24 cellular contexts compared by ENCODE assay signal in genomic region chr2:189500456-189501160, GRCh38. TPM values are rescaled to one million over a fixed set of nuclear protein-coding genes. Genes with fewer than 3 reads are reported as not detected.
DNase-seq lines count a peak whose midpoint lies in the region; ATAC-seq, FAIRE-seq and TF ChIP-seq lines count a peak whose summit lies in the region.
"Had no signal": no experiment of that assay in that cellular context is flagged by ENCODE, and none has a peak within 500 bp of the region (broad histone marks: within the 10 kb centered on the region; RNA-seq: fewer than 3 reads in every experiment).

No MANE protein-coding gene starts in this region.

- TF ChIP-seq POLR2A in endothelial cell of umbilical vein (IDR thresholded peaks at IDR 0.05; ENCODE audit: low read depth, low read length) (no peak), testis (IDR thresholded peaks at IDR 0.05) (no peak)

- CTCF ChIA-PET in endothelial cell of umbilical vein (lab: Charles Lee): interaction anchor here (0.7 kb wide), 1 partner anchor 132 kb away, joined by 3 read pairs; no protein-coding TSS in a partner anchor
- CTCF ChIA-PET in T-cell (lab: Charles Lee): interaction anchor here in 1 of 2 donors (0.6 kb wide), 2 partner anchors 16 to 844 kb away, joined by 3 to 4 read pairs; no protein-coding TSS in a partner anchor

- H3K27me3 ChIP-seq in endothelial cell of umbilical vein (ENCODE audit: control insufficient read depth in 2 of 2, insufficient read depth in 2 of 2, low read length in 2 of 2) (no peaks in the 10 kb centered on the region), neutrophil (no peaks in the 10 kb centered on the region), testis (no peaks in the 10 kb centered on the region)
- H3K27me3 ChIP-seq: BE2C, Peyer's patch had no signal

- no peak for FAIRE-seq in endothelial cell of umbilical vein (lab: Jason Lieb, UNC)
- FAIRE-seq: D721Med, GM12878 had no signal

- H3K4me3 ChIP-seq in endothelial cell of umbilical vein (replicated peaks in 1 of 3; ENCODE audit: insufficient read depth in 1 of 3, low read depth in 1 of 3, low read length in 3 of 3) (no peak overlapping the region), neutrophil (ENCODE audit: low read depth in 1 of 2, low read length in 1 of 2) (no peak overlapping the region), testis (no peak overlapping the region)
- H3K4me3 ChIP-seq: GM12878, Peyer's patch had no signal

- no peaks in the 10 kb centered on the region for H3K4me1 ChIP-seq in endothelial cell of umbilical vein (ENCODE audit: control insufficient read depth, extremely low read depth, insufficient read depth, low read length)
- peaks cover 29% of the 10 kb centered on the region in 2 experiments for H3K4me1 ChIP-seq in neutrophil (ENCODE audit: control insufficient read depth in 1 of 2, insufficient read depth in 1 of 2, low read depth in 1 of 2, low read length in 1 of 2)
- no peaks in the 10 kb centered on the region for H3K4me1 ChIP-seq in testis
- H3K4me1 ChIP-seq: BE2C, Peyer's patch had no signal

- no peak overlapping the region for H3K4me3 Mint-ChIP-seq in T-cell
- H3K4me3 Mint-ChIP-seq: CD4-positive, alpha-beta T cell; H9 had no signal

- ATAC-seq in T-cell (replicated peaks in 1 of 4): no peak
- ATAC-seq: GM12878, Right ventricle myocardium inferior, SK-N-SH treated with all-trans-retinoic acid at 6 μM for 48 hours had no signal

- H3K9me1 ChIP-seq in endothelial cell of umbilical vein (replicated peaks; ENCODE audit: control insufficient read depth, extremely low read depth, insufficient read depth, low read length): no peaks in the 10 kb centered on the region

- intact Hi-C loops in endothelial cell of umbilical vein (cut with micrococcal nuclease): no loop called here
- intact Hi-C loops in testis (cut with DNase I; ENCODE audit: low total_unique reads): no loop called here

- H3K9me3 ChIP-seq in endothelial cell of umbilical vein (replicated peaks; ENCODE audit: control insufficient read depth, insufficient read depth, low read length): no peaks in the 10 kb centered on the region
- no peaks in the 10 kb centered on the region for H3K9me3 ChIP-seq in neutrophil
- no peaks in the 10 kb centered on the region for H3K9me3 ChIP-seq in testis
- H3K9me3 ChIP-seq: BE2C, Peyer's patch had no signal

- BruUV-seq in endothelial cell of umbilical vein (replicated peaks; lab: Mats Ljungman, UMichigan): no TSS peak

- H3K9ac ChIP-seq in endothelial cell of umbilical vein (replicated peaks; ENCODE audit: extremely low read depth, insufficient read depth, low read length): no peak overlapping the region

- H3K4me1 Mint-ChIP-seq in T-cell: peaks cover 7 to 12% (median 8%) of the 10 kb centered on the region in 3 donors
- H3K4me1 Mint-ChIP-seq: H9 had no signal

- dilution Hi-C loops in endothelial cell of umbilical vein (cut with MboI; ENCODE audit: extremely low pct_ligation_motif_present, low sequenced_read_pairs): no loop called here

- H4K20me1 ChIP-seq in endothelial cell of umbilical vein (replicated peaks; ENCODE audit: control insufficient read depth, extremely low read depth, insufficient read depth, low read length): no peaks in the 10 kb centered on the region

- no peak overlapping the region for H3K27ac Mint-ChIP-seq in T-cell
- H3K27ac Mint-ChIP-seq: CD4-positive, alpha-beta T cell; H9 had no signal

- TF ChIP-seq CTCF in endothelial cell of umbilical vein (IDR thresholded peaks at IDR 0.05; ENCODE audit: extremely low read depth in 1 of 2, insufficient read depth in 1 of 2, low read depth in 1 of 2, low read length in 2 of 2): no peak
- TF ChIP-seq CTCF in neutrophil (IDR thresholded peaks at IDR 0.05): no peak
- no peak for TF ChIP-seq CTCF in testis (IDR thresholded peaks at IDR 0.05)

- H3K27ac ChIP-seq in endothelial cell of umbilical vein (ENCODE audit: insufficient read depth, low read depth, low read length) (no peak overlapping the region), neutrophil (peak overlapping the region; percentile 66), testis (no peak overlapping the region)
- H3K27ac ChIP-seq: HL-60, Peyer's patch had no signal

- no peaks in the 10 kb centered on the region for H3K79me2 ChIP-seq in endothelial cell of umbilical vein (ENCODE audit: control insufficient read depth, insufficient read depth, low read length)

- peak; percentile 21 for DNase-seq in NCI-H748 (lab: John Stamatoyannopoulos, UW; ENCODE audit: unreplicated experiment)
- DNase-seq in NCI-H748 treated with DMSO at 0.1 percent for 48 hours (lab: John Stamatoyannopoulos, UW): no peak
- DNase-seq in endothelial cell of umbilical vein (ENCODE audit: low read depth, low spot score): peak; percentile 4
- DNase-seq in testis: no peak
- DNase-seq in activated CD8-positive, alpha-beta memory T cell treated with anti-CD3 and anti-CD28 coated beads, Interleukin-2, amount 50 U/mL, for 48 hours: no peak
- DNase-seq in DMS79 treated with DMSO at 0.1 percent for 48 hours (lab: John Stamatoyannopoulos, UW): no peak
- no peak for DNase-seq in T-cell
- DNase-seq: 8988T; BE2C; CD4-positive, alpha-beta T cell; GDM1; H9; NCI-H1105; NCI-H1930; NCI-H2171 treated with DMSO at 0.1 percent for 48 hours; NCI-H446 treated with DMSO at 0.1 percent for 48 hours; NCI-H82; Peyer's patch had no signal

- H3K36me3 ChIP-seq in endothelial cell of umbilical vein (ENCODE audit: control insufficient read depth in 2 of 2, extremely low read depth in 1 of 2, insufficient read depth in 2 of 2, low read length in 2 of 2) (no peaks in the 10 kb centered on the region), neutrophil (no peaks in the 10 kb centered on the region), testis (ENCODE audit: low read depth, missing control alignments) (no peaks in the 10 kb centered on the region)
- H3K36me3 ChIP-seq: BE2C, Peyer's patch had no signal

- no peaks in the 10 kb centered on the region for H3K9me3 Mint-ChIP-seq in T-cell
- H3K9me3 Mint-ChIP-seq: CD4-positive, alpha-beta T cell; H9 had no signal

- H3K4me2 ChIP-seq in endothelial cell of umbilical vein (ENCODE audit: insufficient read depth, low read length): no peak overlapping the region

- no peaks in the 10 kb centered on the region for H3K36me3 Mint-ChIP-seq in T-cell

- WGBS in testis, 2 donors: 83 to 87% methylated on average over 6 of the region's 6 CpGs

- H3K27me3 Mint-ChIP-seq in T-cell: peaks cover 0 to 2% of the 10 kb centered on the region in 2 donors
- H3K27me3 Mint-ChIP-seq: CD4-positive, alpha-beta T cell had no signal

- H2AFZ ChIP-seq in endothelial cell of umbilical vein (ENCODE audit: low read depth, low read length): no peak overlapping the region

- POLR2A ChIA-PET in endothelial cell of umbilical vein (lab: Charles Lee) (no interaction called here), T-cell (lab: Charles Lee) (no interaction called here)

TF ChIP-seq in endothelial cell of umbilical vein, 7 proteins besides CTCF, POLR2A, EP300 and RAD21:
- TF ChIP-seq JUN (IDR thresholded peaks at IDR 0.05; ENCODE audit: borderline replicate concordance, insufficient read depth, insufficient read length, low read depth): no peak
- TF ChIP-seq FOS (IDR thresholded peaks at IDR 0.05; ENCODE audit: borderline replicate concordance, insufficient read depth, low read length): no peak
- TF ChIP-seq GATA2 (IDR thresholded peaks at IDR 0.05; ENCODE audit: insufficient read depth, insufficient read length, low read depth, low read length): no peak
- TF ChIP-seq, protein P1, sequence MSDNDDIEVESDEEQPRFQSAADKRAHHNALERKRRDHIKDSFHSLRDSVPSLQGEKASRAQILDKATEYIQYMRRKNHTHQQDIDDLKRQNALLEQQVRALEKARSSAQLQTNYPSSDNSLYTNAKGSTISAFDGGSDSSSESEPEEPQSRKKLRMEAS (IDR thresholded peaks at IDR 0.05; ENCODE audit: insufficient read depth, insufficient read length): no peak
- no peak for TF ChIP-seq POLR2AphosphoS5 (IDR thresholded peaks at IDR 0.05; ENCODE audit: insufficient read depth, low read depth, low read length)
- no peak for TF ChIP-seq EZH2 (IDR thresholded peaks at IDR 0.05; ENCODE audit: borderline replicate concordance, low read depth, low read length, severe bottlenecking)
- no peak for TF ChIP-seq MYC (IDR thresholded peaks at IDR 0.05; ENCODE audit: low read depth, low read length)

RNA-seq across cellular contexts. Expression of gene WDR75, which starts 59.3 kb away (rescaled TPM):
- total RNA-seq in endothelial cell of umbilical vein: 41.7 and 44.8 TPM in 2 replicates
- polyA plus RNA-seq in endothelial cell of umbilical vein: 11.2 and 17.4 TPM in 2 replicates
- 19.6 and 20.5 TPM in 2 replicates for polyA plus RNA-seq in endothelial cell of umbilical vein (2011; cell fraction: cytosol; rRNA removed)
- polyA plus RNA-seq in endothelial cell of umbilical vein (2011; cell fraction: nucleus; rRNA removed): 73.8 and 81.4 TPM in 2 replicates
- polyA plus RNA-seq in endothelial cell of umbilical vein (2012): 51.4 and 57.2 TPM in 2 replicates
- 87.5 and 93.8 TPM in 2 replicates for polyA minus RNA-seq in endothelial cell of umbilical vein
- 15.3 TPM for polyA minus RNA-seq in endothelial cell of umbilical vein (2011; cell fraction: cytosol; rRNA and poly(A)+ RNA removed)
- 73.4 and 126 TPM in 2 replicates for polyA minus RNA-seq in endothelial cell of umbilical vein (2011; cell fraction: nucleus; rRNA and poly(A)+ RNA removed)
- 10 to 100 TPM; 35.0 to 38.1 TPM for total RNA-seq in testis
- 21.5 TPM for polyA plus RNA-seq in testis (ENCODE audit: insufficient read depth, low read depth, low replicate concordance)
- 10 to 100 TPM; 44.4 to 61.7 (median 49.7) TPM for total RNA-seq in T-cell

Comparison
In these comparisons a context has a peak if more than half of its experiments do, and no peak if none do; other contexts are left out.
1. DNase-seq: peak in NCI-H748 (single experiment) and endothelial cell of umbilical vein (single experiment); none in NCI-H748 treated with DMSO at 0.1 percent for 48 hours (single experiment), testis (single experiment), activated CD8-positive, alpha-beta memory T cell treated with anti-CD3 and anti-CD28 coated beads, Interleukin-2, amount 50 U/mL, for 48 hours (single experiment), DMS79 treated with DMSO at 0.1 percent for 48 hours (single experiment) and T-cell (0 of 34).